Comparison of ENCODE assay signal across 26 cellular contexts in genomic region chr20:414161-414560, GRCh38. TPM values are rescaled to one million over a fixed set of nuclear protein-coding genes. Genes with fewer than 3 reads are reported as not detected.
"Had no signal": no experiment of that assay in that cellular context is flagged by ENCODE, and none has a peak within 500 bp of the region (broad histone marks: within the 10 kb centered on the region; RNA-seq: fewer than 3 reads in every experiment).

No MANE protein-coding gene starts in this region.

- H3K4me3 Mint-ChIP-seq: activated CD4-positive, alpha-beta T cell treated with anti-CD3 and anti-CD28 coated beads, Interleukin-2, amount 10 ng/mL, durations not matched to agents 24 days and 14 days; activated CD8-positive, alpha-beta T cell treated with anti-CD3 and anti-CD28 coated beads for 36 hours; activated naive CD4-positive, alpha-beta T cell treated with anti-CD3 and anti-CD28 coated beads, Interleukin-2, amount 50 U/mL, for 24 hours; activated naive CD8-positive, alpha-beta T cell treated with anti-CD3 and anti-CD28 coated beads, Interleukin-2, amount 10 ng/mL, durations not matched to agents 7 days and 5 days; activated T-helper 1 cell treated with anti-CD3 and anti-CD28 coated beads, Interleukin-12 subunit alpha, Interleukin-12 subunit beta, Interleukin-2, Interleukin-4 antibody, amounts not matched to agents 30 ng/mL and 10 ng/mL and 1 ng/mL, durations not matched to agents 14 hours and 24 hours and 36 hours had no signal

- H3K27me3 Mint-ChIP-seq: activated CD4-positive, alpha-beta T cell treated with anti-CD3 and anti-CD28 coated beads, Interleukin-2, amount 10 ng/mL, durations not matched to agents 24 days and 14 days; activated CD8-positive, alpha-beta T cell treated with anti-CD3 and anti-CD28 coated beads for 36 hours; activated naive CD4-positive, alpha-beta T cell treated with anti-CD3 and anti-CD28 coated beads, Interleukin-2, amount 50 U/mL, for 24 hours; activated naive CD8-positive, alpha-beta T cell treated with anti-CD3 and anti-CD28 coated beads, Interleukin-2, amount 10 ng/mL, durations not matched to agents 7 days and 5 days had no signal

- H3K9me3 Mint-ChIP-seq: activated CD8-positive, alpha-beta T cell treated with anti-CD3 and anti-CD28 coated beads for 36 hours; activated naive CD4-positive, alpha-beta T cell treated with anti-CD3 and anti-CD28 coated beads, Interleukin-2, amount 50 U/mL, for 24 hours; activated T-helper 1 cell treated with anti-CD3 and anti-CD28 coated beads, Interleukin-12 subunit alpha, Interleukin-12 subunit beta, Interleukin-2, Interleukin-4 antibody, amounts not matched to agents 30 ng/mL and 10 ng/mL and 1 ng/mL, durations not matched to agents 14 hours and 24 hours and 36 hours had no signal

- H3K27ac ChIP-seq: ascending aorta, SJCRH30, SK-N-MC, WERI-Rb-1 had no signal

- ATAC-seq: activated CD8-positive, alpha-beta T cell treated with anti-CD3 and anti-CD28 coated beads for 36 hours; K562; Panc1 had no signal

- H3K4me3 ChIP-seq: ascending aorta, K562, SJCRH30, SK-N-MC had no signal

- H3K9me3 ChIP-seq: ascending aorta, SJCRH30 had no signal

- DNase-seq: activated CD4-positive, alpha-beta T cell treated with anti-CD3 and anti-CD28 coated beads, Interleukin-2, amount 10 ng/mL, durations not matched to agents 24 days and 14 days; activated CD4-positive, alpha-beta T cell treated with anti-CD3 and anti-CD28 coated beads, Interleukin-2, amount 50 U/mL, for 4 hours; activated CD8-positive, alpha-beta T cell treated with anti-CD3 and anti-CD28 coated beads for 36 hours; activated effector memory CD4-positive, alpha-beta T cell treated with Interleukin-2 at 50 U/mL for 16 hours; activated naive CD8-positive, alpha-beta T cell treated with anti-CD3 and anti-CD28 coated beads, Interleukin-2, amount 10 ng/mL, durations not matched to agents 7 days and 5 days; activated T-cell treated with anti-CD3 and anti-CD28 coated beads, Interleukin-2, amount 50 U/mL, for 1 hour; amygdala; cerebellar nuclear complex; MM.1S; MV-4-11; NCI-H1092; NCI-H1436 treated with DMSO at 0.1 percent for 48 hours; NCI-H1694 treated with DMSO at 0.1 percent for 48 hours; NCI-H2029; NCI-H345; NCI-H524 treated with DMSO at 0.1 percent for 48 hours; SHP77; SJCRH30; T1000; WERI-Rb-1 had no signal

- H3K27ac Mint-ChIP-seq: activated CD8-positive, alpha-beta T cell treated with anti-CD3 and anti-CD28 coated beads for 36 hours; activated naive CD8-positive, alpha-beta T cell treated with anti-CD3 and anti-CD28 coated beads, Interleukin-2, amount 10 ng/mL, durations not matched to agents 7 days and 5 days; activated T-helper 1 cell treated with anti-CD3 and anti-CD28 coated beads, Interleukin-12 subunit alpha, Interleukin-12 subunit beta, Interleukin-2, Interleukin-4 antibody, amounts not matched to agents 30 ng/mL and 10 ng/mL and 1 ng/mL, durations not matched to agents 14 hours and 24 hours and 36 hours had no signal

RNA-seq across cellular contexts. Expression of gene TRIB3, which starts 33.6 kb away (rescaled TPM):
- total RNA-seq: ascending aorta had no signal
